ENCODE assay signal across 6 cellular contexts in the genomic region with DNA sequence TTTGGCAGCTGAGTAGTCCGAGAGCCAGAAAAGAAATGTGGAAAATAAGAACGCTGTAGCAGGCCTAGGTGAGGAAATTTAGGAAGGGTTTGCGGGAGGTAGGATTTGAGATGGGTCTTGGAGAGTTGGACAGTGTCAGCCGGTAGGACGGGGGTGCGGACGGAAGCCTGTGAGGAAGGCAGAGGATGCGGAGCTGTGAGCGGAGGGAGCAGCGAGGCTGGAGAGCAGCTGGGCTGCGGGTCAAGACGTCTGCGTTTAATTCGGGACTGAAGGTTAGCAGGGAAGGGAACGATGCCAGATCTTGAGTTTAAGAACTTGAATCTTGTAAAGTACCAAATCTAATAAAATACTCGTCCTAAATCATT. TPM values are rescaled to one million over a fixed set of nuclear protein-coding genes. Genes with fewer than 3 reads are reported as not detected.
A peak's percentile ranks its signal among the peaks of the same experiment; 100 is the strongest.
DNase-seq lines count a peak whose midpoint lies in the region; ATAC-seq and TF ChIP-seq lines count a peak whose summit lies in the region.

No MANE protein-coding gene starts in this region.

- no peaks in the 10 kb centered on the region for H3K9me3 ChIP-seq in hepatocyte (ENCODE audit: low read depth)
- no peaks in the 10 kb centered on the region for H3K9me3 ChIP-seq in transverse colon

- H3K9me2 ChIP-seq in hepatocyte (replicated peaks; ENCODE audit: insufficient read depth) = no peaks in the 10 kb centered on the region

- in situ Hi-C loops in transverse colon (cut with MboI; ENCODE audit: low pct_ligation_motif_present in 1 of 4, low pct_unique_long_range_greater_than_20kb in 1 of 4, low sequenced_read_pairs in 3 of 4) = no loop called here

- no peaks in the 10 kb centered on the region for H3K27me3 Mint-ChIP-seq in activated T-cell treated with anti-CD3 and anti-CD28 coated beads, Interleukin-2, amount 50 U/mL, for 72 hours (ENCODE audit: low read depth)

- peaks cover 4% of the 10 kb centered on the region for H4K20me1 ChIP-seq in hepatocyte (ENCODE audit: insufficient read depth, poor library complexity, severe bottlenecking)

- H3K27me3 ChIP-seq in hepatocyte (peaks cover 5% of the 10 kb centered on the region), transverse colon (peaks cover 15% of the 10 kb centered on the region)

- no peak for ATAC-seq in activated T-cell treated with anti-CD3 and anti-CD28 coated beads, Interleukin-2, amount 50 U/mL, for 72 hours (replicated peaks in 1 of 2)
- ATAC-seq in GM21723 (IDR thresholded peaks at IDR 0.05; ENCODE audit: unreplicated experiment) (no peak), GM19324 (IDR thresholded peaks at IDR 0.05; ENCODE audit: low FRiP score, unreplicated experiment) (no peak)

- DNase-seq in activated T-cell treated with anti-CD3 and anti-CD28 coated beads, Interleukin-2, amount 50 U/mL, for 72 hours = no peak
- DNase-seq in activated T-cell treated with anti-CD3 and anti-CD28 coated beads, Interleukin-2, amount 50 U/mL, for 1 hour = no peak
- no peak for DNase-seq in hepatocyte (ENCODE audit: low spot score)
- DNase-seq in transverse colon = no peak

- no peaks in the 10 kb centered on the region for H3K79me2 ChIP-seq in hepatocyte

- peaks cover 7% of the 10 kb centered on the region for H3K4me1 ChIP-seq in hepatocyte (ENCODE audit: insufficient read depth)
- H3K4me1 ChIP-seq in transverse colon = peaks cover 11 to 25% (median 23%) of the 10 kb centered on the region in 4 donors

- peak overlapping the region; percentile 81 for H3K27ac Mint-ChIP-seq in activated T-cell treated with anti-CD3 and anti-CD28 coated beads, Interleukin-2, amount 50 U/mL, for 72 hours

- TF ChIP-seq EP300 in transverse colon (IDR thresholded peaks at IDR 0.05; ENCODE audit: low read depth) = no peak

- peaks cover 0 to 6% of the 10 kb centered on the region in 2 donors for H3K36me3 Mint-ChIP-seq in activated T-cell treated with anti-CD3 and anti-CD28 coated beads, Interleukin-2, amount 50 U/mL, for 72 hours (ENCODE audit: insufficient read depth in 2 of 2)

- H3K4me3 ChIP-seq in hepatocyte (peak overlapping the region; percentile 21), transverse colon (peak overlapping the region; percentile 22 to 88 (median 79))

- TF ChIP-seq CTCF in hepatocyte (IDR thresholded peaks at IDR 0.05; ENCODE audit: poor library complexity) = no peak
- TF ChIP-seq CTCF in transverse colon (IDR thresholded peaks at IDR 0.05) = no peak

- H3K9me3 Mint-ChIP-seq in activated T-cell treated with anti-CD3 and anti-CD28 coated beads, Interleukin-2, amount 50 U/mL, for 72 hours = no peaks in the 10 kb centered on the region

- intact Hi-C loops in transverse colon (cut with DNase I; ENCODE audit: low total_unique reads) = no loop called here

- TF ChIP-seq POLR2A in transverse colon (IDR thresholded peaks at IDR 0.05) = no peak

- no peaks in the 10 kb centered on the region for H3K36me3 ChIP-seq in hepatocyte (replicated peaks; ENCODE audit: insufficient read depth, low read depth)
- peaks cover 0 to 30% (median 15%) of the 10 kb centered on the region in 4 donors for H3K36me3 ChIP-seq in transverse colon

- peaks cover 7% of the 10 kb centered on the region for H3K4me1 Mint-ChIP-seq in activated T-cell treated with anti-CD3 and anti-CD28 coated beads, Interleukin-2, amount 50 U/mL, for 72 hours (ENCODE audit: low read depth)

- WGBS in hepatocyte (ENCODE audit: low lambda C conversion rate, missing lambda C conversion rate) = 25% methylated on average over 16 of the region's 16 CpGs
- 17 to 34% methylated on average over 9 to 16 of the region's 16 CpGs for WGBS in transverse colon (ENCODE audit: low coverage in 1 of 2), 2 donors

- H3K27ac ChIP-seq in hepatocyte (peak overlapping the region; percentile 20), transverse colon (peak overlapping the region; percentile 70 to 86 (median 84))

- no peak overlapping the region for H2AFZ ChIP-seq in hepatocyte

- H3K4me2 ChIP-seq in hepatocyte = peak overlapping the region; percentile 77

- H3K4me3 Mint-ChIP-seq in activated T-cell treated with anti-CD3 and anti-CD28 coated beads, Interleukin-2, amount 50 U/mL, for 72 hours = peak overlapping the region; percentile 46 to 49

RNA-seq across cellular contexts. Expression of a gene that starts 0.7 kb away (rescaled TPM):
- total RNA-seq in activated T-cell treated with anti-CD3 and anti-CD28 coated beads, Interleukin-2, amount 50 U/mL, for 72 hours = 1 to 10 TPM; 1.3 to 1.8 TPM
- total RNA-seq in hepatocyte (1.7 and 1.8 TPM in 2 replicates), transverse colon (1 to 10 TPM in 1 of 4 donors, under 1 TPM in 2, not detected in 1; 0.48 to 3.0 (median 0.75) TPM)
- 1.6 and 2.0 TPM in 2 replicates for polyA plus RNA-seq in hepatocyte

RNA-seq across cellular contexts. Expression of a gene that starts 20.2 kb away (rescaled TPM):
- total RNA-seq in activated T-cell treated with anti-CD3 and anti-CD28 coated beads, Interleukin-2, amount 50 U/mL, for 72 hours = 100 to 1,000 TPM; 110 to 139 TPM
- total RNA-seq in hepatocyte (26.8 and 28.4 TPM in 2 replicates), transverse colon (10 to 100 TPM; 29.1 to 50.9 (median 37.6) TPM)
- polyA plus RNA-seq in hepatocyte = 50.0 and 51.6 TPM in 2 replicates

RNA-seq across cellular contexts. Expression of a gene that starts 28.6 kb away (rescaled TPM):
- 10 to 100 TPM; 16.4 to 18.8 TPM for total RNA-seq in activated T-cell treated with anti-CD3 and anti-CD28 coated beads, Interleukin-2, amount 50 U/mL, for 72 hours
- total RNA-seq in hepatocyte (4.9 and 8.8 TPM in 2 replicates), transverse colon (1 to 10 TPM; 2.2 to 5.6 (median 5.2) TPM)
- polyA plus RNA-seq in hepatocyte = 13.9 and 20.3 TPM in 2 replicates

RNA-seq across cellular contexts. Expression of a gene that starts 32.6 kb away (rescaled TPM):
- total RNA-seq in activated T-cell treated with anti-CD3 and anti-CD28 coated beads, Interleukin-2, amount 50 U/mL, for 72 hours = 10 to 100 TPM; 43.5 to 47.2 TPM
- total RNA-seq in hepatocyte (20.8 and 25.7 TPM in 2 replicates), transverse colon (100 to 1,000 TPM in 3 of 4 donors, 10 to 100 TPM in 1; 64.3 to 164 (median 128) TPM)
- polyA plus RNA-seq in hepatocyte = 22.2 and 31.0 TPM in 2 replicates

RNA-seq across cellular contexts. Expression of a gene that starts 39.2 kb away (rescaled TPM):
- total RNA-seq in activated T-cell treated with anti-CD3 and anti-CD28 coated beads, Interleukin-2, amount 50 U/mL, for 72 hours = 1 to 10 TPM; 1.4 to 2.3 TPM
- total RNA-seq in hepatocyte (19.5 and 21.7 TPM in 2 replicates), transverse colon (10 to 100 TPM in 3 of 4 donors, 1 to 10 TPM in 1; 9.1 to 22.7 (median 14.5) TPM)
- 31.2 and 35.0 TPM in 2 replicates for polyA plus RNA-seq in hepatocyte
